Comparison of ENCODE assay signal across 7 cellular contexts in genomic region chr22:44619560-44620128, GRCh38.
DNase-seq lines count a peak whose midpoint lies in the region; ATAC-seq and TF ChIP-seq lines count a peak whose summit lies in the region.
"Not testable (repeated sequence)": the region's sequence is repeated elsewhere in the genome, so short reads cannot be mapped to it uniquely, and the experiment has no call there.

No MANE protein-coding gene starts in this region.

- H3K4me1 ChIP-seq in CD4-positive, CD25-positive, alpha-beta regulatory T cell (ENCODE audit: control insufficient read depth, insufficient read depth, low read length, poor library complexity, severe bottlenecking): peaks cover 13% of the 10 kb centered on the region
- not testable (repeated sequence) for H3K4me1 ChIP-seq in H9 (ENCODE audit: insufficient read depth, low read length); SJCRH30; mesodermal cell (ENCODE audit: control insufficient read depth, insufficient read depth, low read length, poor library complexity, severe bottlenecking)
- H3K4me1 ChIP-seq in heart right ventricle: peaks cover 0 to 18% (median 6%) of the 10 kb centered on the region in 9 donors

- H3K27me3 ChIP-seq in CD4-positive, CD25-positive, alpha-beta regulatory T cell (ENCODE audit: control insufficient read depth, insufficient read depth, low read length); H9 (ENCODE audit: insufficient read depth, low read length); SJCRH30: not testable (repeated sequence)
- H3K27me3 ChIP-seq in heart right ventricle: peaks cover 0 to 32% (median 21%) of the 10 kb centered on the region in 7 donors

- not testable (repeated sequence) for H2BK120ac ChIP-seq in H9 (ENCODE audit: low read depth, low read length, poor library complexity, severe bottlenecking)

- H4K8ac ChIP-seq in H9 (replicated peaks; ENCODE audit: insufficient read length, low read depth, low read length): not testable (repeated sequence)

- not testable (repeated sequence) for H2AK5ac ChIP-seq in H9 (ENCODE audit: insufficient read length, low read length)

- H2BK5ac ChIP-seq in H9 (ENCODE audit: insufficient read length, low read length): not testable (repeated sequence)

- H4K20me1 ChIP-seq in H9 (ENCODE audit: control insufficient read depth, insufficient read depth, insufficient read length): not testable (repeated sequence)

- not testable (repeated sequence) for DNase-seq in CD4-positive, CD25-positive, alpha-beta regulatory T cell; H9; SJCRH30; coronary artery (ENCODE audit: low spot score); heart right ventricle
- DNase-seq in posterior vena cava (ENCODE audit: low spot score): peak; percentile 16

- not testable (repeated sequence) for H3K23ac ChIP-seq in H9 (ENCODE audit: insufficient read length, low read depth, low read length)

- H2BK15ac ChIP-seq in H9 (ENCODE audit: low read depth, low read length): not testable (repeated sequence)

- H3K4me2 ChIP-seq in H9 (ENCODE audit: insufficient read depth, insufficient read length, low read length): not testable (repeated sequence)

- not testable (repeated sequence) for H3T11ph ChIP-seq in H9 (ENCODE audit: low read length)

- not testable (repeated sequence) for TF ChIP-seq CTCF in H9 (conservative IDR thresholded peaks at IDR 0.05); coronary artery (IDR thresholded peaks at IDR 0.05); heart right ventricle (IDR thresholded peaks at IDR 0.05)

- not testable (repeated sequence) for H3K4me3 Mint-ChIP-seq in CD4-positive, CD25-positive, alpha-beta regulatory T cell; H9

- H4K91ac ChIP-seq in H9 (ENCODE audit: insufficient read length, low read depth, low read length): not testable (repeated sequence)

- peak overlapping the region; percentile 56 for H3K27ac ChIP-seq in CD4-positive, CD25-positive, alpha-beta regulatory T cell (ENCODE audit: insufficient read depth, low read length, poor library complexity, severe bottlenecking)
- not testable (repeated sequence) for H3K27ac ChIP-seq in H9 (ENCODE audit: insufficient read length, low read depth, low read length); SJCRH30
- peak overlapping the region in 1 of 2 donors; percentile 56 for H3K27ac ChIP-seq in coronary artery
- H3K27ac ChIP-seq in heart right ventricle: peak overlapping the region in 6 of 10 donors; percentile 10 to 58 (median 45)
- peak overlapping the region; percentile 52 for H3K27ac ChIP-seq in mesodermal cell (ENCODE audit: low read depth, low read length, severe bottlenecking)

- not testable (repeated sequence) for H2BK12ac ChIP-seq in H9 (ENCODE audit: insufficient read length, low read depth, low read length)

- H2BK20ac ChIP-seq in H9 (ENCODE audit: low read depth, low read length, poor library complexity, severe bottlenecking): not testable (repeated sequence)

- H3K23me2 ChIP-seq in H9 (ENCODE audit: insufficient read length, low read depth, low read length, poor library complexity, severe bottlenecking): not testable (repeated sequence)

- H3K9ac ChIP-seq in H9 (ENCODE audit: extremely low read depth, insufficient read length, low read length): not testable (repeated sequence)

- H3K9me3 Mint-ChIP-seq in CD4-positive, CD25-positive, alpha-beta regulatory T cell; H9: not testable (repeated sequence)

- H3K36me3 ChIP-seq in CD4-positive, CD25-positive, alpha-beta regulatory T cell (ENCODE audit: control insufficient read depth, insufficient read depth, low read length); SJCRH30; heart right ventricle; mesodermal cell (ENCODE audit: control insufficient read depth, insufficient read depth, low read length): not testable (repeated sequence)

- not testable (repeated sequence) for H3K9me3 ChIP-seq in CD4-positive, CD25-positive, alpha-beta regulatory T cell (ENCODE audit: control insufficient read depth in 2 of 2, low read length in 2 of 2); H9 (ENCODE audit: control insufficient read depth, low read depth, low read length); SJCRH30 (replicated peaks); heart right ventricle; mesodermal cell (ENCODE audit: control insufficient read depth, low read length)

- intact Hi-C loops in heart right ventricle (cut with DNase I): loop anchor here in 8 of 10 donors (5.0 to 10.0 kb wide), 5 partner anchors 285 to 1235 kb away; no protein-coding TSS in a partner anchor
- intact Hi-C loops in posterior vena cava (cut with DNase I): loop anchor here in 1 of 2 donors (5.0 kb wide), 1 partner anchor 627 kb away; no protein-coding TSS in a partner anchor

- not testable (repeated sequence) for H3K27me3 Mint-ChIP-seq in CD4-positive, CD25-positive, alpha-beta regulatory T cell
- peaks cover 19% of the 10 kb centered on the region for H3K27me3 Mint-ChIP-seq in H9 (ENCODE audit: low read depth)

- H3K4me1 Mint-ChIP-seq in CD4-positive, CD25-positive, alpha-beta regulatory T cell; H9: not testable (repeated sequence)

- H4K5ac ChIP-seq in H9 (ENCODE audit: insufficient read length, low read depth, low read length): peak overlapping the region; percentile 66

- H3K14ac ChIP-seq in H9 (ENCODE audit: insufficient read depth, low read length): peak overlapping the region; percentile 64

- H3K27ac Mint-ChIP-seq in CD4-positive, CD25-positive, alpha-beta regulatory T cell; H9: not testable (repeated sequence)

- not testable (repeated sequence) for H3K79me2 ChIP-seq in H9 (ENCODE audit: insufficient read depth, low read length)

- not testable (repeated sequence) for H3K36me3 Mint-ChIP-seq in CD4-positive, CD25-positive, alpha-beta regulatory T cell; H9 (ENCODE audit: insufficient read depth in 1 of 3, low read depth in 3 of 3)

- H2AFZ ChIP-seq in H9 (ENCODE audit: low read length): not testable (repeated sequence)

- H3K56ac ChIP-seq in H9 (ENCODE audit: insufficient read length, low read depth, low read length): not testable (repeated sequence)

- 100% methylated on average over 2 of the region's 16 CpGs for WGBS in H9 (ENCODE audit: extremely low coverage, insufficient read length, low lambda C conversion rate)
- WGBS in heart right ventricle, 2 donors: 74 to 77% methylated on average over 16 of the region's 16 CpGs
- WGBS in mesodermal cell (ENCODE audit: insufficient coverage in 2 of 2), 2 experiments: 89 to 91% methylated on average over 13 to 16 of the region's 16 CpGs

- H3K18ac ChIP-seq in H9 (ENCODE audit: insufficient read length, low read depth, low read length): peak overlapping the region; percentile 73

- not testable (repeated sequence) for H3K4ac ChIP-seq in H9 (ENCODE audit: low read depth, low read length)

- not testable (repeated sequence) for H3K79me1 ChIP-seq in H9 (ENCODE audit: insufficient read depth, low read depth, low read length, poor library complexity, severe bottlenecking)

- H3K4me3 ChIP-seq in CD4-positive, CD25-positive, alpha-beta regulatory T cell (ENCODE audit: low read depth, low read length); mesodermal cell (ENCODE audit: extremely low read depth, insufficient read depth, low read length, poor library complexity, severe bottlenecking): not testable (repeated sequence)
- H3K4me3 ChIP-seq in SJCRH30 (peak overlapping the region; percentile 46; the same call in 1 of the 2 replicates), coronary artery (peak overlapping the region; percentile 43), heart right ventricle (peak overlapping the region in 1 of 10 donors; percentile 2)

- ATAC-seq in CD4-positive, CD25-positive, alpha-beta regulatory T cell (ENCODE audit: low read depth in 2 of 2); heart right ventricle: not testable (repeated sequence)
